ENCODE assay signal across 22 cellular contexts in genomic region chr1:3114846-3115245, GRCh38. TPM values are rescaled to one million over a fixed set of nuclear protein-coding genes. Genes with fewer than 3 reads are reported as not detected.
"Had no signal": no experiment of that assay in that cellular context is flagged by ENCODE, and none has a peak within 500 bp of the region (broad histone marks: within the 10 kb centered on the region; RNA-seq: fewer than 3 reads in every experiment).

No MANE protein-coding gene starts in this region.

- H3K27me3 ChIP-seq: neural progenitor cell had no signal

- H3K36me3 ChIP-seq: lower lobe of right lung, neural progenitor cell, prostate gland had no signal

- H3K27ac Mint-ChIP-seq: activated naive CD4-positive, alpha-beta T cell treated with anti-CD3 and anti-CD28 coated beads, Interleukin-2, amount 10 ng/mL, durations not matched to agents 7 days and 5 days; activated T-cell treated with anti-CD3 and anti-CD28 coated beads, Interleukin-2, amount 50 U/mL, for 72 hours; naive thymus-derived CD8-positive, alpha-beta T cell; stimulated activated memory B cell treated with anti-CD40 and anti-IgM and Interleukin-4, amounts not matched to agents 10 μg/mL and 1 μg/mL and 100 μg/mL, for 72 hours; T-helper 1 cell treated with Interleukin-12 subunit alpha and Interleukin-12 subunit beta and Interleukin-4 antibody, amounts not matched to agents 30 μg/mL and 1 μg/mL, for 36 hours; WTC11 had no signal

- H3K4me3 Mint-ChIP-seq: activated naive CD4-positive, alpha-beta T cell treated with anti-CD3 and anti-CD28 coated beads, Interleukin-2, amount 10 ng/mL, durations not matched to agents 7 days and 5 days; activated T-cell treated with anti-CD3 and anti-CD28 coated beads, Interleukin-2, amount 50 U/mL, for 72 hours; naive thymus-derived CD8-positive, alpha-beta T cell; neural progenitor cell; stimulated activated memory B cell treated with anti-CD40 and anti-IgM and Interleukin-4, amounts not matched to agents 10 μg/mL and 1 μg/mL and 100 μg/mL, for 72 hours; T-helper 1 cell treated with Interleukin-12 subunit alpha and Interleukin-12 subunit beta and Interleukin-4 antibody, amounts not matched to agents 30 μg/mL and 1 μg/mL, for 36 hours; WTC11 had no signal

- H3K4me1 ChIP-seq: lower lobe of right lung, prostate gland had no signal

- DNase-seq: activated CD4-positive, alpha-beta T cell treated with anti-CD3 and anti-CD28 coated beads, Interleukin-2, amount 50 U/mL, for 48 hours; activated effector memory CD4-positive, alpha-beta T cell treated with anti-CD3 and anti-CD28 coated beads, Interleukin-2, amount 50 U/mL, for 16 hours; activated naive CD4-positive, alpha-beta T cell treated with anti-CD3 and anti-CD28 coated beads, Interleukin-2, amount 10 ng/mL, durations not matched to agents 7 days and 5 days; activated T-cell treated with anti-CD3 and anti-CD28 coated beads, Interleukin-2, amount 50 U/mL, for 72 hours; amygdala; caudate nucleus; dermis blood vessel endothelial cell; effector CD8-positive, alpha-beta T cell; foreskin melanocyte; hippocampal formation; kidney glomerular epithelial cell; lower lobe of right lung; naive thymus-derived CD8-positive, alpha-beta T cell; stimulated activated CD4-positive, alpha-beta T cell treated with anti-CD3 and anti-CD28 coated beads, Interleukin-15, amount 100 ng/mL, for 24 hours; T1000 had no signal

- H3K27me3 Mint-ChIP-seq: activated naive CD4-positive, alpha-beta T cell treated with anti-CD3 and anti-CD28 coated beads, Interleukin-2, amount 10 ng/mL, durations not matched to agents 7 days and 5 days; stimulated activated memory B cell treated with anti-CD40 and anti-IgM and Interleukin-4, amounts not matched to agents 10 μg/mL and 1 μg/mL and 100 μg/mL, for 72 hours had no signal

- H3K9me3 ChIP-seq: lower lobe of right lung, prostate gland had no signal

- H3K36me3 Mint-ChIP-seq: activated naive CD4-positive, alpha-beta T cell treated with anti-CD3 and anti-CD28 coated beads, Interleukin-2, amount 10 ng/mL, durations not matched to agents 7 days and 5 days; naive thymus-derived CD8-positive, alpha-beta T cell; neural progenitor cell; stimulated activated memory B cell treated with anti-CD40 and anti-IgM and Interleukin-4, amounts not matched to agents 10 μg/mL and 1 μg/mL and 100 μg/mL, for 72 hours; WTC11 had no signal

- H3K9me3 Mint-ChIP-seq: activated naive CD4-positive, alpha-beta T cell treated with anti-CD3 and anti-CD28 coated beads, Interleukin-2, amount 10 ng/mL, durations not matched to agents 7 days and 5 days; activated T-cell treated with anti-CD3 and anti-CD28 coated beads, Interleukin-2, amount 50 U/mL, for 72 hours; naive thymus-derived CD8-positive, alpha-beta T cell; neural progenitor cell; stimulated activated memory B cell treated with anti-CD40 and anti-IgM and Interleukin-4, amounts not matched to agents 10 μg/mL and 1 μg/mL and 100 μg/mL, for 72 hours; T-helper 1 cell treated with Interleukin-12 subunit alpha and Interleukin-12 subunit beta and Interleukin-4 antibody, amounts not matched to agents 30 μg/mL and 1 μg/mL, for 36 hours; WTC11 had no signal

- H3K4me3 ChIP-seq: lower lobe of right lung, neural progenitor cell, prostate gland, skin epidermis had no signal

- H2AFZ ChIP-seq: neural progenitor cell had no signal

- H3K27ac ChIP-seq: lower lobe of right lung, neural progenitor cell, prostate gland, skin epidermis had no signal

- H3K4me2 ChIP-seq: neural progenitor cell had no signal

- H3K4me1 Mint-ChIP-seq: activated naive CD4-positive, alpha-beta T cell treated with anti-CD3 and anti-CD28 coated beads, Interleukin-2, amount 10 ng/mL, durations not matched to agents 7 days and 5 days; naive thymus-derived CD8-positive, alpha-beta T cell; stimulated activated memory B cell treated with anti-CD40 and anti-IgM and Interleukin-4, amounts not matched to agents 10 μg/mL and 1 μg/mL and 100 μg/mL, for 72 hours; WTC11 had no signal

- H3K9ac ChIP-seq: neural progenitor cell had no signal

- ATAC-seq: activated T-cell treated with anti-CD3 and anti-CD28 coated beads, Interleukin-2, amount 50 U/mL, for 72 hours; naive thymus-derived CD8-positive, alpha-beta T cell; stimulated activated memory B cell treated with anti-CD40 and anti-IgM and Interleukin-4, amounts not matched to agents 10 μg/mL and 1 μg/mL and 100 μg/mL, for 72 hours; WTC11 had no signal

RNA-seq across cellular contexts. Expression of gene PRDM16, which starts 45.8 kb away (rescaled TPM):
- total RNA-seq: activated CD8-positive, alpha-beta memory T cell treated with anti-CD3 and anti-CD28 coated beads for 36 hours; dermis blood vessel endothelial cell; naive thymus-derived CD8-positive, alpha-beta T cell had no signal
- polyA plus RNA-seq: naive thymus-derived CD8-positive, alpha-beta T cell had no signal
